ENCODE assay signal across 23 cellular contexts in the genomic region with DNA sequence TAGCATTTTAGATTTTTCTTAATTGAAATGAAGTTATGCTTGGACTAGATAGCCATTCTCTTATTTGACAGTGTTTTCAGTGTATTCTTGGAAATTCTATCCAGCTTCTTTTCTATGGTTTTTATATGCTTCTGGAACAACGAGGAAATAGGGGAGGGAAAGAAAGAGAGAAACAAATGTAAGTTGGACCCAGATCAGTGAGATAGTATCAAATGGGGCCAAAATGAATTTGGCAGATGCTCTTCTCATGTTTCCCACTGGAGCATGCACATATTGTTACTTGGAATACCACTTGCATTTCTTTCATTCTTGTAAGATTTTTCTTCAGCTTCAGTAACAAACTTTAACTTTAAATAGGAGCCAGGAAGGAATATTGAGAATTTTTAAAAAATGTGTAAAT.
"Had no signal": no experiment of that assay in that cellular context is flagged by ENCODE, and none has a peak within 500 bp of the region (broad histone marks: within the 10 kb centered on the region; RNA-seq: fewer than 3 reads in every experiment).

No MANE protein-coding gene starts in this region.

- H3K36me3 ChIP-seq: cardiac muscle cell, right lobe of liver, stomach, suprapubic skin, tibial nerve had no signal

- H3K27ac Mint-ChIP-seq: activated naive CD8-positive, alpha-beta T cell; activated T-helper 2 cell treated with anti-CD3 and anti-CD28 coated beads, Interferon-gamma antibody, Interleukin-2, Interleukin-4, amounts not matched to agents 10 μg/mL and 5 μg/mL and 100 μg/mL, durations not matched to agents 14 hours and 24 hours and 36 hours; dendritic cell treated with granulocyte-macrophage colony-stimulating factor and Interleukin-4, amounts not matched to agents 40 ng/mL and 50 ng/mL, for 4 days; natural killer cell treated with Interleukin-12 subunit alpha and Interleukin-12 subunit beta and Interleukin-15 and Interleukin-18, amount 100 ng/mL, for 72 hours; stimulated activated memory B cell treated with anti-CD40 and anti-IgM and Interleukin-4, amounts not matched to agents 10 μg/mL and 1 μg/mL and 100 μg/mL, for 72 hours had no signal

- H3K27me3 ChIP-seq: cardiac muscle cell, heart left ventricle, right lobe of liver, stomach, suprapubic skin, tibial nerve had no signal

- DNase-seq: activated CD4-positive, alpha-beta T cell treated with anti-CD3 and anti-CD28 coated beads, Interleukin-2, amount 50 U/mL, for 4 hours; activated CD8-positive, alpha-beta memory T cell treated with anti-CD3 and anti-CD28 coated beads, Interleukin-2, amount 50 U/mL, for 48 hours; activated naive CD4-positive, alpha-beta T cell; activated T-cell treated with anti-CD3 and anti-CD28 coated beads, Interleukin-2, amount 50 U/mL, for 4 hours; effector CD4-positive, alpha-beta T cell; erythroblast; heart left ventricle; islet precursor cell; left cardiac atrium; posterior cingulate gyrus; right lobe of liver; small intestine; stimulated activated CD4-positive, alpha-beta T cell treated with anti-CD3 and anti-CD28 coated beads, Interleukin-2, amount 100 ng/mL, for 24 hours; stomach; T-helper 9 cell had no signal

- H3K27ac ChIP-seq: cardiac muscle cell, heart left ventricle, right lobe of liver, stomach, suprapubic skin, tibial nerve had no signal

- H3K27me3 Mint-ChIP-seq: activated naive CD8-positive, alpha-beta T cell; dendritic cell treated with granulocyte-macrophage colony-stimulating factor and Interleukin-4, amounts not matched to agents 40 ng/mL and 50 ng/mL, for 4 days; stimulated activated memory B cell treated with anti-CD40 and anti-IgM and Interleukin-4, amounts not matched to agents 10 μg/mL and 1 μg/mL and 100 μg/mL, for 72 hours had no signal

- H3K4me3 Mint-ChIP-seq: activated naive CD8-positive, alpha-beta T cell; activated T-cell treated with anti-CD3 and anti-CD28 coated beads, Interleukin-2, amount 50 U/mL, for 4 hours; dendritic cell treated with granulocyte-macrophage colony-stimulating factor and Interleukin-4, amounts not matched to agents 40 ng/mL and 50 ng/mL, for 4 days; natural killer cell treated with Interleukin-12 subunit alpha and Interleukin-12 subunit beta and Interleukin-15 and Interleukin-18, amount 100 ng/mL, for 72 hours; stimulated activated memory B cell treated with anti-CD40 and anti-IgM and Interleukin-4, amounts not matched to agents 10 μg/mL and 1 μg/mL and 100 μg/mL, for 72 hours had no signal

- H3K9me3 Mint-ChIP-seq: activated T-helper 2 cell treated with anti-CD3 and anti-CD28 coated beads, Interferon-gamma antibody, Interleukin-2, Interleukin-4, amounts not matched to agents 10 μg/mL and 5 μg/mL and 100 μg/mL, durations not matched to agents 14 hours and 24 hours and 36 hours; natural killer cell treated with Interleukin-12 subunit alpha and Interleukin-12 subunit beta and Interleukin-15 and Interleukin-18, amount 100 ng/mL, for 72 hours had no signal

- H3K4me1 Mint-ChIP-seq: stimulated activated memory B cell treated with anti-CD40 and anti-IgM and Interleukin-4, amounts not matched to agents 10 μg/mL and 1 μg/mL and 100 μg/mL, for 72 hours had no signal

- ATAC-seq: activated T-cell treated with anti-CD3 and anti-CD28 coated beads, Interleukin-2, amount 50 U/mL, for 4 hours; heart left ventricle; left cardiac atrium; natural killer cell treated with Interleukin-12 subunit alpha and Interleukin-12 subunit beta and Interleukin-15 and Interleukin-18, amount 100 ng/mL, for 72 hours; right lobe of liver; stimulated activated memory B cell treated with anti-CD40 and anti-IgM and Interleukin-4, amounts not matched to agents 10 μg/mL and 1 μg/mL and 100 μg/mL, for 72 hours had no signal

- H3K36me3 Mint-ChIP-seq: activated naive CD8-positive, alpha-beta T cell; natural killer cell treated with Interleukin-12 subunit alpha and Interleukin-12 subunit beta and Interleukin-15 and Interleukin-18, amount 100 ng/mL, for 72 hours; stimulated activated memory B cell treated with anti-CD40 and anti-IgM and Interleukin-4, amounts not matched to agents 10 μg/mL and 1 μg/mL and 100 μg/mL, for 72 hours had no signal

- H3K4me3 ChIP-seq: cardiac muscle cell, heart left ventricle, right lobe of liver, stomach, suprapubic skin, tibial nerve had no signal

- FAIRE-seq: small intestine had no signal

- H3K9me3 ChIP-seq: right lobe of liver, stomach, suprapubic skin, tibial nerve had no signal
